In the genomic region with DNA sequence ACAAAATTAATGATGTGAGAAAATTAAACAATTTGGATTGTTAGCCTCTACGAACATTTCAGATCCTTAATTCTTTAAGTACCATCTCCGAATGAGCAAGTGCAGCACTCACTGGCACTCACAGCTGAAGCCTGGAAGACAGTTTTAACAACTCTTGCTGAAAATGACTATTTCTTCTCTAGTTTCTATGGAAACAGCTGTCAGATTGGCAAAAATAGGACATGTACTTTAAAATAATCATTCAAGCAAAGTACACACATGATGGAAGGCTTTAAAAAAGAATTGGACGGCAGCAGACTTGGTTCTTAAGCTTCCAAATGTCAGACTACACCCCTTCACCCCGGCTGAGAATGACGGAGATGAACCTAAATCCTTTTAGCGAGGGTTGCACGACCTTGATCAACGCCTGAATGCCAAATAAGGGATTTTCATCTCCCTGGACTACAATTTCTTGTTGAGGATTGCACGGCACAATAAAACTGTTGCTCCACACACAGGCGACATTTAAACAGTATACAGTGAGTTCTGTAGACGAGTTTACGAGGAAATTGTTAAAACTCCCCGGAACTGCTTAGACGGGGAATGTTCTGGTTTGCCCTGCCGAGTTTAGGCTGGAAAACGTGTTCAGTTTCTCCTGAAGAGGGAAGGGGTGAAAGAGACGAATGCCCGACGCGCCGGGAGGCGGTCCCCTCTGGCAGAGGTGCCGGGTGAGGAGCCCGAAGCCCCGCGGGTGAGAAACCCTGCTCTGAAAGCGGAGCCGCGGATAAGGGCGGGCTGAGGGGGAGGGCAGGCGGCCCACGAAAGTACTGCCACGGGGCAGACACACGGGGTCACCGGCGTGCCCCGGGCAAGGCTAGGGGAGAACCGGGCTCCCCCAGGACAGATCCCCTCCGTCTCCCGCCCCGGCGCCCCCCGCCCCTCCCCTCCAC, we compare ENCODE assay signal across 8 cellular contexts. TPM values are rescaled to one million over a fixed set of nuclear protein-coding genes. Genes with fewer than 3 reads are reported as not detected.
DNase-seq lines count a peak whose midpoint lies in the region; ATAC-seq and TF ChIP-seq lines count a peak whose summit lies in the region.

No MANE protein-coding gene starts in this region.

- H3K27me3 ChIP-seq in A673 (replicated peaks; ENCODE audit: insufficient read depth, low read depth, low read length, poor library complexity): no peaks in the 10 kb centered on the region

- BruUV-seq in A673 (replicated peaks; lab: Mats Ljungman, UMichigan): no TSS peak

- CTCF ChIA-PET in A673 (lab: Charles Lee): interaction anchor here (0.7 to 1.2 kb wide), 2 partner anchors 30 to 105 kb away, joined by 5 to 12 read pairs; no protein-coding TSS in a partner anchor

- no peaks in the 10 kb centered on the region for H3K9me3 ChIP-seq in A673 (ENCODE audit: low read depth, low read length, poor library complexity, severe bottlenecking)

- POLR2A ChIA-PET in A673 (lab: Charles Lee; ENCODE audit: low non-redundant PET): interaction anchor here (0.6 to 0.7 kb wide), 2 partner anchors 813 to 1157 kb away, joined by 3 to 11 read pairs; no protein-coding TSS in a partner anchor

- no peaks in the 10 kb centered on the region for H3K36me3 ChIP-seq in A673 (ENCODE audit: insufficient read depth, low read length, poor library complexity, severe bottlenecking)

- H3K27ac ChIP-seq in A673 (ENCODE audit: low read depth, low read length, poor library complexity, severe bottlenecking): peak overlapping the region; percentile 96

- H3K4me1 ChIP-seq in A673 (ENCODE audit: insufficient read depth, low read length, poor library complexity, severe bottlenecking): peaks cover 22% of the 10 kb centered on the region

- DNase-seq in A673 (ENCODE audit: low spot score) (peak; percentile 81), NCI-H2227 treated with DMSO at 0.1 percent for 48 hours (lab: John Stamatoyannopoulos, UW) (peak; percentile 44), cerebellum (ENCODE audit: low spot score) (peak; percentile 56), kidney tubule cell (ENCODE audit: low spot score) (peak; percentile 76)
- peak; percentile 66 to 81 for DNase-seq in activated CD4-positive, alpha-beta T cell treated with anti-CD3 and anti-CD28 coated beads for 4 hours
- peak; percentile 82 for DNase-seq in stimulated activated CD4-positive, alpha-beta T cell treated with anti-CD3 and anti-CD28 coated beads, Interleukin-15, amount 100 ng/mL, for 24 hours

- peak overlapping the region; percentile 76 for H3K4me3 ChIP-seq in A673 (ENCODE audit: low read depth, low read length, poor library complexity, severe bottlenecking)

- peak; percentile 16 for ATAC-seq in GM18520 (IDR thresholded peaks at IDR 0.05; ENCODE audit: unreplicated experiment)
- peak; percentile 30 for ATAC-seq in HG03097 (IDR thresholded peaks at IDR 0.05; ENCODE audit: low FRiP score, unreplicated experiment)

- intact Hi-C loops in A673 (cut with micrococcal nuclease; ENCODE audit: unreplicated experiment): loop anchor here (1.0 to 10.0 kb wide), 8 partner anchors 101 to 1713 kb away; a partner anchor contains a TSS

- no peak for TF ChIP-seq CTCF in A673 (conservative IDR thresholded peaks at IDR 0.05; ENCODE audit: low read depth, low read length)

RNA-seq across cellular contexts. Expression of a gene that starts 0.7 kb away (rescaled TPM):
- total RNA-seq in A673 (2021) (11.9 and 14.6 TPM in 2 replicates), cerebellum (25.0 TPM)

RNA-seq across cellular contexts. Expression of a gene that starts 31.2 kb away (rescaled TPM):
- total RNA-seq in A673 (2021) (not detected in 2 replicates), cerebellum (0.27 TPM)

Comparison
In these comparisons a context has a peak if more than half of its experiments do, and no peak if none do; other contexts are left out.
1. Peak in every context shown above with its lines: DNase-seq, ATAC-seq, H3K4me3 ChIP-seq and H3K27ac ChIP-seq.